ENCODE assay signal across 8 cellular contexts in genomic region chr13:50124536-50125305, GRCh38.
DNase-seq lines count a peak whose midpoint lies in the region; ATAC-seq and TF ChIP-seq lines count a peak whose summit lies in the region.

No MANE protein-coding gene starts in this region.

- H3K4me1 Mint-ChIP-seq in activated naive CD8-positive, alpha-beta T cell (ENCODE audit: low read depth): peaks cover 47% of the 10 kb centered on the region

- peak overlapping the region; percentile 78 for H3K4me3 Mint-ChIP-seq in activated naive CD8-positive, alpha-beta T cell

- peaks cover 0 to 72% (median 36%) of the 10 kb centered on the region in 12 donors for H3K4me1 ChIP-seq in heart left ventricle

- intact Hi-C loops in heart left ventricle (cut with DNase I): loop anchor here in 9 of 10 donors (2.0 to 10.0 kb wide), 10 partner anchors 42 to 550 kb away; partner anchors contain the start of gene TRIM13 (in 5 of the 9)

- H3K27ac Mint-ChIP-seq in activated naive CD8-positive, alpha-beta T cell: peak overlapping the region; percentile 66

- H3K36me3 Mint-ChIP-seq in activated naive CD8-positive, alpha-beta T cell: peaks cover 2% of the 10 kb centered on the region

- no peaks in the 10 kb centered on the region for H3K9me3 Mint-ChIP-seq in activated naive CD8-positive, alpha-beta T cell (ENCODE audit: low read depth)

- WGBS in heart left ventricle, 4 donors: 0 to 2% (median 1%) methylated on average over 13 to 78 of the region's 78 CpGs

- no peak for TF ChIP-seq CTCF in heart left ventricle (IDR thresholded peaks at IDR 0.05)

- ATAC-seq in GM19023 (IDR thresholded peaks at IDR 0.05; ENCODE audit: unreplicated experiment) (peak; percentile 8), HG03432 (IDR thresholded peaks at IDR 0.05; ENCODE audit: unreplicated experiment) (peak; percentile 9), heart left ventricle (peak in 2 of 4 donors; percentile 18 to 23)

- no peaks in the 10 kb centered on the region for H3K9me3 ChIP-seq in heart left ventricle

- peak overlapping the region; percentile 73 to 98 (median 90) for H3K4me3 ChIP-seq in heart left ventricle

- TF ChIP-seq POLR2A in heart left ventricle (IDR thresholded peaks at IDR 0.05): no peak

- H3K36me3 ChIP-seq in heart left ventricle: peaks cover 0 to 13% (median 0%) of the 10 kb centered on the region in 9 donors

- H3K27ac ChIP-seq in heart left ventricle: peak overlapping the region; percentile 99 to 100 (median 99)

- DNase-seq in AG20443 (ENCODE audit: low spot score) (peak; percentile 99), SHP77 treated with DMSO at 0.1 percent for 48 hours (lab: John Stamatoyannopoulos, UW) (peak; percentile 17), heart left ventricle (peak; percentile 60 to 99 (median 98)), retina (peak; percentile 93), GF-D8 (lab: John Stamatoyannopoulos, UW) (no peak)

- peaks cover 0 to 10% (median 0%) of the 10 kb centered on the region in 9 donors for H3K27me3 ChIP-seq in heart left ventricle

- H3K27me3 Mint-ChIP-seq in activated naive CD8-positive, alpha-beta T cell: peaks cover 15% of the 10 kb centered on the region
